In genomic region chr2:74177697-74178096, GRCh38 we compare ENCODE assay signal across 9 cellular contexts. TPM values are rescaled to one million over a fixed set of nuclear protein-coding genes. Genes with fewer than 3 reads are reported as not detected.
DNase-seq lines count a peak whose midpoint lies in the region; ATAC-seq and TF ChIP-seq lines count a peak whose summit lies in the region.
"Had no signal": no experiment of that assay in that cellular context is flagged by ENCODE, and none has a peak within 500 bp of the region (broad histone marks: within the 10 kb centered on the region; RNA-seq: fewer than 3 reads in every experiment).

No MANE protein-coding gene starts in this region.

- no peaks in the 10 kb centered on the region for H3K36me3 ChIP-seq in CD8-positive, alpha-beta T cell (ENCODE audit: insufficient read depth, low read length)
- H3K36me3 ChIP-seq in OCI-LY3 (replicated peaks; ENCODE audit: low read depth, low read length), result peaks cover 38% of the 10 kb centered on the region
- H3K36me3 ChIP-seq in neutrophil, result peaks cover 9% of the 10 kb centered on the region

- CTCF ChIA-PET in CD8-positive, alpha-beta T cell (lab: Charles Lee), result interaction anchor here (1.0 to 2.2 kb wide), 7 partner anchors 9 to 353 kb away, joined by 3 to 10 read pairs (median 8); partner anchors contain the start of gene MTHFD2

- H3K9me3 ChIP-seq in CD8-positive, alpha-beta T cell (ENCODE audit: low read length), result no peaks in the 10 kb centered on the region
- H3K9me3 ChIP-seq in OCI-LY3 (ENCODE audit: insufficient read depth, low read length) (no peaks in the 10 kb centered on the region), neutrophil (no peaks in the 10 kb centered on the region)

- no peak for ATAC-seq in CD8-positive, alpha-beta T cell
- ATAC-seq in GM21447 (IDR thresholded peaks at IDR 0.05; ENCODE audit: unreplicated experiment), result no peak
- no peak for ATAC-seq in GM18517 (IDR thresholded peaks at IDR 0.05; ENCODE audit: unreplicated experiment)

- H3K9me3 Mint-ChIP-seq in CD8-positive, alpha-beta T cell, result no peaks in the 10 kb centered on the region
- H3K9me3 Mint-ChIP-seq in endothelial cell (ENCODE audit: unreplicated experiment), result no peaks in the 10 kb centered on the region

- H3K36me3 Mint-ChIP-seq in CD8-positive, alpha-beta T cell, result peaks cover 13% of the 10 kb centered on the region
- H3K36me3 Mint-ChIP-seq in endothelial cell (ENCODE audit: low read depth, unreplicated experiment), result peaks cover 8% of the 10 kb centered on the region

- H2AFZ ChIP-seq in OCI-LY3 (ENCODE audit: low read depth, low read length), result no peak overlapping the region

- peaks cover 70% of the 10 kb centered on the region for H3K79me2 ChIP-seq in OCI-LY3 (ENCODE audit: low read length)

- H3K4me2 ChIP-seq in OCI-LY3 (ENCODE audit: low read length), result peak overlapping the region; percentile 83

- no peaks in the 10 kb centered on the region for H3K27me3 Mint-ChIP-seq in CD8-positive, alpha-beta T cell (ENCODE audit: low read depth)
- H3K27me3 Mint-ChIP-seq in endothelial cell (ENCODE audit: unreplicated experiment), result peaks cover 3% of the 10 kb centered on the region

- peak overlapping the region; percentile 92 for H3K4me3 Mint-ChIP-seq in CD8-positive, alpha-beta T cell
- H3K4me3 Mint-ChIP-seq in endothelial cell (ENCODE audit: unreplicated experiment), result peak overlapping the region; percentile 97

- peaks cover 52% of the 10 kb centered on the region for H4K20me1 ChIP-seq in OCI-LY3 (ENCODE audit: insufficient read depth, low read length)

- POLR2A ChIA-PET in CD8-positive, alpha-beta T cell (lab: Charles Lee), result interaction anchor here (1.0 to 2.9 kb wide), 13 partner anchors 8 to 944 kb away, joined by 3 to 41 read pairs (median 8); partner anchors contain the start of genes BOLA3, CCT7, MTHFD2 and TPRKB

- peak overlapping the region; percentile 92 for H3K27ac Mint-ChIP-seq in CD8-positive, alpha-beta T cell
- peak overlapping the region; percentile 95 for H3K27ac Mint-ChIP-seq in endothelial cell (ENCODE audit: unreplicated experiment)

- peaks cover 46% of the 10 kb centered on the region for H3K4me1 ChIP-seq in CD8-positive, alpha-beta T cell (ENCODE audit: insufficient read depth, low read length)
- H3K4me1 ChIP-seq in OCI-LY3 (ENCODE audit: low read length) (peaks cover 53% of the 10 kb centered on the region), neutrophil (ENCODE audit: control insufficient read depth in 1 of 2, insufficient read depth in 1 of 2, low read depth in 1 of 2, low read length in 1 of 2) (peaks cover 59 to 63% of the 10 kb centered on the region in 2 experiments)

- H3K4me3 ChIP-seq in CD8-positive, alpha-beta T cell (ENCODE audit: low read depth, low read length), result peak overlapping the region; percentile 93
- H3K4me3 ChIP-seq in OCI-LY3 (ENCODE audit: low read length) (peak overlapping the region; percentile 92), neutrophil (ENCODE audit: low read depth in 1 of 2, low read length in 1 of 2) (peak overlapping the region; percentile 83 to 86)

- DNase-seq in CD8-positive, alpha-beta T cell, result no peak
- DNase-seq in endothelial cell (ENCODE audit: low spot score), result no peak
- DNase-seq in stimulated activated CD4-positive, alpha-beta T cell treated with anti-CD3 and anti-CD28 coated beads, Interleukin-4, amount 100 ng/mL, for 4 hours, result no peak
- no peak for DNase-seq in GM10266 (ENCODE audit: extremely low spot score)
- DNase-seq: SIG-M5 had no signal

- TF ChIP-seq CTCF in CD8-positive, alpha-beta T cell (IDR thresholded peaks at IDR 0.05), result no peak
- no peak for TF ChIP-seq CTCF in OCI-LY3 (IDR thresholded peaks at IDR 0.05; ENCODE audit: low read depth, low read length)
- no peak for TF ChIP-seq CTCF in endothelial cell (IDR thresholded peaks at IDR 0.05; ENCODE audit: unreplicated experiment)
- no peak for TF ChIP-seq CTCF in neutrophil (IDR thresholded peaks at IDR 0.05)
- no peak for TF ChIP-seq CTCF in GM10266 (IDR thresholded peaks at IDR 0.05; ENCODE audit: control insufficient read depth, insufficient read depth, low read depth, missing control alignments)

- H3K4me1 Mint-ChIP-seq in CD8-positive, alpha-beta T cell (ENCODE audit: low read depth), result peaks cover 40% of the 10 kb centered on the region
- H3K4me1 Mint-ChIP-seq in endothelial cell (ENCODE audit: unreplicated experiment), result peaks cover 15% of the 10 kb centered on the region

- H3K27me3 ChIP-seq in CD8-positive, alpha-beta T cell (ENCODE audit: insufficient read depth, low read length), result no peaks in the 10 kb centered on the region
- H3K27me3 ChIP-seq in OCI-LY3 (ENCODE audit: low read depth, low read length), result no peaks in the 10 kb centered on the region
- H3K27me3 ChIP-seq in neutrophil, result no peaks in the 10 kb centered on the region

- peak overlapping the region; percentile 99 for H3K9ac ChIP-seq in OCI-LY3 (ENCODE audit: low read length)

- intact Hi-C loops in CD8-positive, alpha-beta T cell (cut with DNase I, micrococcal nuclease), result loop anchor here (1.0 to 2.0 kb wide), 10 partner anchors 21 to 349 kb away; partner anchors contain the start of genes DGUOK (in 2 of the 2), MTHFD2 (in 2 of the 2), C2orf81 (in 1 of the 2) and STAMBP (in 1 of the 2)

- H3K27ac ChIP-seq in CD8-positive, alpha-beta T cell (ENCODE audit: low read depth, low read length), result peak overlapping the region; percentile 95
- peak overlapping the region; percentile 96 for H3K27ac ChIP-seq in OCI-LY3 (ENCODE audit: low read length)
- peak overlapping the region; percentile 94 for H3K27ac ChIP-seq in neutrophil

RNA-seq across cellular contexts. Expression of gene MOB1A, which starts 1.0 kb away (rescaled TPM):
- 100 to 1,000 TPM; 181 to 197 TPM for total RNA-seq in CD8-positive, alpha-beta T cell
- 85.3 TPM for total RNA-seq in endothelial cell (ENCODE audit: unreplicated experiment)

RNA-seq across cellular contexts. Expression of gene MTHFD2, which starts 20.7 kb away (rescaled TPM):
- 10 to 100 TPM; 25.8 to 26.7 TPM for total RNA-seq in CD8-positive, alpha-beta T cell
- total RNA-seq in endothelial cell (ENCODE audit: unreplicated experiment), result 20.0 TPM

RNA-seq across cellular contexts. Expression of gene BOLA3, which starts 30.0 kb away (rescaled TPM):
- total RNA-seq in CD8-positive, alpha-beta T cell, result 10 to 100 TPM in 1 of 2 experiments, 1 to 10 TPM in 1; 9.9 to 10.1 TPM
- total RNA-seq in endothelial cell (ENCODE audit: unreplicated experiment), result 19.0 TPM
